ENCODE assay signal across 10 cellular contexts in genomic region chr11:2267871-2268825, GRCh38. TPM values are rescaled to one million over a fixed set of nuclear protein-coding genes. Genes with fewer than 3 reads are reported as not detected.
A peak's percentile ranks its signal among the peaks of the same experiment; 100 is the strongest.
DNase-seq lines count a peak whose midpoint lies in the region; ATAC-seq and TF ChIP-seq lines count a peak whose summit lies in the region.
"Had no signal": no experiment of that assay in that cellular context is flagged by ENCODE, and none has a peak within 500 bp of the region (broad histone marks: within the 10 kb centered on the region; RNA-seq: fewer than 3 reads in every experiment).

No MANE protein-coding gene starts in this region.

- H3K9me3 ChIP-seq in CD4-positive, alpha-beta memory T cell (ENCODE audit: control insufficient read depth in 1 of 2, low read length in 2 of 2): no peaks in the 10 kb centered on the region
- H3K9me3 ChIP-seq in OCI-LY7 (ENCODE audit: low read length): no peaks in the 10 kb centered on the region
- H3K9me3 ChIP-seq in esophagus muscularis mucosa: no peaks in the 10 kb centered on the region
- no peaks in the 10 kb centered on the region for H3K9me3 ChIP-seq in neuronal stem cell (replicated peaks in 1 of 2; ENCODE audit: control insufficient read depth in 2 of 2, insufficient read depth in 1 of 2, low read depth in 1 of 2, low read length in 2 of 2)

- H3K4me3 Mint-ChIP-seq in CD4-positive, alpha-beta memory T cell: peak overlapping the region; percentile 32 to 67 (median 58)

- no peak overlapping the region for H3K27ac ChIP-seq in CD4-positive, alpha-beta memory T cell (ENCODE audit: low read depth, low read length)
- H3K27ac ChIP-seq in OCI-LY7 (ENCODE audit: low read depth, low read length, poor library complexity, severe bottlenecking) (no peak overlapping the region), esophagus muscularis mucosa (replicated peaks in 1 of 4) (no peak overlapping the region), neuronal stem cell (replicated peaks; ENCODE audit: low read length) (no peak overlapping the region), brain microvascular endothelial cell (no peak overlapping the region)

- peak overlapping the region in 1 of 2 donors; percentile 38 for H3K4me3 ChIP-seq in CD4-positive, alpha-beta memory T cell (ENCODE audit: low read length in 2 of 2)
- H3K4me3 ChIP-seq in OCI-LY7 (ENCODE audit: low read depth, low read length, poor library complexity, severe bottlenecking) (peak overlapping the region; percentile 40), esophagus muscularis mucosa (peak overlapping the region; percentile 51 to 62 (median 54)), neuronal stem cell (ENCODE audit: low read length in 2 of 2) (no peak overlapping the region), brain microvascular endothelial cell (ENCODE audit: low read depth, low read length) (no peak overlapping the region)

- no peaks in the 10 kb centered on the region for H3K9me2 ChIP-seq in OCI-LY7 (ENCODE audit: insufficient read depth, low read length)

- H3K4me1 Mint-ChIP-seq in CD4-positive, alpha-beta memory T cell: peaks cover 14 to 29% (median 21%) of the 10 kb centered on the region in 4 donors

- peak overlapping the region; percentile 50 for H3K14ac ChIP-seq in neuronal stem cell (ENCODE audit: low read length)

- no peak for TF ChIP-seq POLR2A in esophagus muscularis mucosa (IDR thresholded peaks at IDR 0.05; ENCODE audit: low read depth)

- peak overlapping the region; percentile 56 for H2BK120ac ChIP-seq in neuronal stem cell (ENCODE audit: low read depth, low read length)

- H2BK5ac ChIP-seq in neuronal stem cell (ENCODE audit: low read length): peak overlapping the region; percentile 85

- H3K27ac Mint-ChIP-seq in CD4-positive, alpha-beta memory T cell: no peak overlapping the region

- peaks cover 11 to 20% of the 10 kb centered on the region in 2 donors for H3K27me3 Mint-ChIP-seq in CD4-positive, alpha-beta memory T cell

- in situ Hi-C loops in brain microvascular endothelial cell (cut with HindIII; ENCODE audit: low pct_ligation_motif_present, low sequenced_read_pairs): no loop called here

- peaks cover 43% of the 10 kb centered on the region for H3K4me1 ChIP-seq in CD4-positive, alpha-beta memory T cell (ENCODE audit: insufficient read depth, low read length)
- H3K4me1 ChIP-seq in OCI-LY7 (ENCODE audit: insufficient read depth, low read length, poor library complexity, severe bottlenecking) (peaks cover 11% of the 10 kb centered on the region), esophagus muscularis mucosa (peaks cover 21 to 30% (median 28%) of the 10 kb centered on the region in 4 donors), neuronal stem cell (ENCODE audit: control insufficient read depth in 2 of 2, insufficient read depth in 1 of 2, low read depth in 1 of 2, low read length in 2 of 2) (peaks cover 0 to 7% of the 10 kb centered on the region in 2 donors)

- no peaks in the 10 kb centered on the region for H4K20me1 ChIP-seq in OCI-LY7 (ENCODE audit: insufficient read depth, low read length)

- no TSS peak for BruUV-seq in OCI-LY7 (replicated peaks; lab: Mats Ljungman, UMichigan)

- POLR2A ChIA-PET in CD4-positive, alpha-beta memory T cell (lab: Charles Lee; ENCODE audit: partially characterized antibody): interaction anchor here (0.8 kb wide), 1 partner anchor 34 kb away, joined by 4 read pairs; the partner anchor contains the start of genes C11orf21 and TSPAN32
- POLR2A ChIA-PET in OCI-LY7 (lab: Charles Lee): no interaction called here

- peaks cover 4% of the 10 kb centered on the region for H3K79me1 ChIP-seq in neuronal stem cell (ENCODE audit: low read depth, low read length)

- H3K36me3 ChIP-seq in CD4-positive, alpha-beta memory T cell (ENCODE audit: insufficient read depth, low read length): no peaks in the 10 kb centered on the region
- H3K36me3 ChIP-seq in OCI-LY7 (ENCODE audit: insufficient read depth, low read length): no peaks in the 10 kb centered on the region
- no peaks in the 10 kb centered on the region for H3K36me3 ChIP-seq in esophagus muscularis mucosa
- no peaks in the 10 kb centered on the region for H3K36me3 ChIP-seq in neuronal stem cell (replicated peaks in 1 of 2; ENCODE audit: control insufficient read depth in 2 of 2, insufficient read depth in 2 of 2, low read length in 2 of 2)
- no peaks in the 10 kb centered on the region for H3K36me3 ChIP-seq in brain microvascular endothelial cell (replicated peaks)

- H3K23ac ChIP-seq in neuronal stem cell (ENCODE audit: low read depth, low read length, poor library complexity): peak overlapping the region; percentile 77

- intact Hi-C loops in CD4-positive, alpha-beta memory T cell (cut with micrococcal nuclease): loop anchor here (10.0 kb wide), 1 partner anchor 53 kb away; no protein-coding TSS in a partner anchor
- intact Hi-C loops in OCI-LY7 (cut with micrococcal nuclease; ENCODE audit: unreplicated experiment) (no loop called here), esophagus muscularis mucosa (cut with DNase I) (no loop called here)

- 80% methylated on average over 13 of the region's 26 CpGs for WGBS in esophagus muscularis mucosa
- no CpG with 5 or more reads among the region's 26 CpGs for WGBS in neuronal stem cell (ENCODE audit: extremely low coverage in 2 of 2, insufficient read length in 2 of 2, insufficient replicate concordance in 1 of 2), 2 donors

- H2BK12ac ChIP-seq in neuronal stem cell (ENCODE audit: low read length): peak overlapping the region; percentile 63

- H3K4me2 ChIP-seq in OCI-LY7 (ENCODE audit: low read length): no peak overlapping the region; the same call in 1 of the 2 replicates
- H3K4me2 ChIP-seq in neuronal stem cell (ENCODE audit: insufficient read depth, low read length, poor library complexity, severe bottlenecking): peak overlapping the region; percentile 87

- peaks cover 11% of the 10 kb centered on the region for H3K27me3 ChIP-seq in CD4-positive, alpha-beta memory T cell (ENCODE audit: insufficient read depth, low read length)
- H3K27me3 ChIP-seq in esophagus muscularis mucosa (peaks cover 0 to 67% (median 35%) of the 10 kb centered on the region in 4 donors), neuronal stem cell (ENCODE audit: control insufficient read depth in 3 of 3, insufficient read depth in 3 of 3, low read depth in 1 of 3, low read length in 3 of 3) (peaks cover 43 to 92% (median 69%) of the 10 kb centered on the region in 3 experiments), brain microvascular endothelial cell (replicated peaks) (peaks cover 55% of the 10 kb centered on the region)

- no peak overlapping the region for H3K9ac ChIP-seq in neuronal stem cell (ENCODE audit: low read depth, low read length, poor library complexity)

- TF ChIP-seq CTCF in OCI-LY7 (conservative IDR thresholded peaks at IDR 0.05; ENCODE audit: low read length) (no peak), esophagus muscularis mucosa (IDR thresholded peaks at IDR 0.05) (no peak), brain microvascular endothelial cell (IDR thresholded peaks at IDR 0.05; ENCODE audit: low read depth, low read length, missing control alignments) (no peak)

- CTCF ChIA-PET in CD4-positive, alpha-beta memory T cell (lab: Charles Lee; ENCODE audit: partially characterized antibody): no interaction called here
- CTCF ChIA-PET in OCI-LY7 (lab: Charles Lee; ENCODE audit: unreplicated experiment): no interaction called here

- H3K18ac ChIP-seq in neuronal stem cell (ENCODE audit: low read length): peak overlapping the region; percentile 84

- no peak for TF ChIP-seq EP300 in esophagus muscularis mucosa (IDR thresholded peaks at IDR 0.05)

- H4K8ac ChIP-seq in neuronal stem cell (ENCODE audit: low read depth, low read length): no peak overlapping the region

- H2BK15ac ChIP-seq in neuronal stem cell (ENCODE audit: low read length): peak overlapping the region; percentile 45

- no peak overlapping the region for H2AFZ ChIP-seq in OCI-LY7 (ENCODE audit: low read length)
- H2AFZ ChIP-seq in neuronal stem cell (ENCODE audit: low read length): no peak overlapping the region

- no peaks in the 10 kb centered on the region for H3K9me3 Mint-ChIP-seq in CD4-positive, alpha-beta memory T cell

- H2AK5ac ChIP-seq in neuronal stem cell (ENCODE audit: low read depth, low read length): peak overlapping the region; percentile 96

- no peaks in the 10 kb centered on the region for H3K79me2 ChIP-seq in OCI-LY7 (ENCODE audit: insufficient read depth, low read depth, low read length)

- ATAC-seq in HG02938 (IDR thresholded peaks at IDR 0.05; ENCODE audit: unreplicated experiment): no peak

- no peak overlapping the region for H4K91ac ChIP-seq in neuronal stem cell (ENCODE audit: low read depth, low read length, poor library complexity)

- H3K4ac ChIP-seq in neuronal stem cell (ENCODE audit: low read length): no peak overlapping the region

- H3K36me3 Mint-ChIP-seq in CD4-positive, alpha-beta memory T cell: no peaks in the 10 kb centered on the region

- no peak for DNase-seq in CD4-positive, alpha-beta memory T cell
- no peak for DNase-seq in OCI-LY7 (ENCODE audit: low spot score)
- peak; percentile 60 for DNase-seq in esophagus muscularis mucosa (ENCODE audit: extremely low spot score)
- DNase-seq in neuronal stem cell (ENCODE audit: low spot score): no peak
- no peak for DNase-seq in NCI-H2081 (lab: John Stamatoyannopoulos, UW)
- DNase-seq in superior temporal gyrus (ENCODE audit: extremely low spot score): no peak
- no peak for DNase-seq in brain microvascular endothelial cell
- DNase-seq: IMR-90 had no signal

RNA-seq across cellular contexts. Expression of gene ASCL2, which starts 2.2 kb away (rescaled TPM):
- under 1 TPM in 1 of 2 experiments, not detected in 1; 0.29 TPM for total RNA-seq in CD4-positive, alpha-beta memory T cell
- polyA plus RNA-seq in CD4-positive, alpha-beta memory T cell: under 1 TPM in 1 of 2 donors, not detected in 1; 0.57 TPM
- not detected in 2 replicates for total RNA-seq in OCI-LY7 (2014; rRNA removed; shearing (Covaris generic))
- total RNA-seq in OCI-LY7 (2022) (not detected in 2 replicates), esophagus muscularis mucosa (under 1 TPM in 3 of 4 donors, not detected in 1; 0.32 to 0.83 (median 0.42) TPM)
- 0.07 TPM for polyA plus RNA-seq in neuronal stem cell (2013, experiment 1 of 2)
- polyA plus RNA-seq in neuronal stem cell (2013, experiment 2 of 2): 0.06 TPM
- total RNA-seq: glomerular endothelial cell, IMR-90 had no signal
- polyA plus RNA-seq: IMR-90 had no signal

RNA-seq across cellular contexts. Expression of gene C11orf21, which starts 33.6 kb away (rescaled TPM):
- 10 to 100 TPM; 64.5 to 65.6 TPM for total RNA-seq in CD4-positive, alpha-beta memory T cell
- 10 to 100 TPM in 1 of 2 donors, 1 to 10 TPM in 1; 9.4 to 10.8 TPM for polyA plus RNA-seq in CD4-positive, alpha-beta memory T cell
- total RNA-seq in OCI-LY7 (2014; rRNA removed; shearing (Covaris generic)): 0.47 TPM in 1 of 2 replicates, not detected in the other
- 1.9 and 2.5 TPM in 2 replicates for total RNA-seq in OCI-LY7 (2022)
- total RNA-seq in esophagus muscularis mucosa: 1 to 10 TPM in 1 of 4 donors, under 1 TPM in 2, not detected in 1; 0.29 to 1.2 (median 0.83) TPM
- not detected for polyA plus RNA-seq in neuronal stem cell (2013, experiment 1 of 2)
- polyA plus RNA-seq in neuronal stem cell (2013, experiment 2 of 2): not detected
- total RNA-seq: glomerular endothelial cell, IMR-90 had no signal
- polyA plus RNA-seq: IMR-90 had no signal

RNA-seq across cellular contexts. Expression of gene TSPAN32, which starts 33.7 kb away (rescaled TPM):
- 10 to 100 TPM; 41.5 to 50.2 TPM for total RNA-seq in CD4-positive, alpha-beta memory T cell
- polyA plus RNA-seq in CD4-positive, alpha-beta memory T cell: 10 to 100 TPM; 14.6 to 52.7 TPM
- 0.69 and 1.1 TPM in 2 replicates for total RNA-seq in OCI-LY7 (2014; rRNA removed; shearing (Covaris generic))
- 1.5 and 2.0 TPM in 2 replicates for total RNA-seq in OCI-LY7 (2022)
- 1 to 10 TPM in 2 of 4 donors, under 1 TPM in 1, not detected in 1; 0.52 to 3.5 (median 1.2) TPM for total RNA-seq in esophagus muscularis mucosa
- polyA plus RNA-seq in neuronal stem cell (2013, experiment 1 of 2): not detected
- 0.01 TPM for polyA plus RNA-seq in neuronal stem cell (2013, experiment 2 of 2)
- total RNA-seq: glomerular endothelial cell, IMR-90 had no signal

Comparison
In these comparisons a context has a peak if more than half of its experiments do, and no peak if none do; other contexts are left out.
1. H3K4me3 ChIP-seq: peak in OCI-LY7 (single experiment) and esophagus muscularis mucosa (4 of 4); none in neuronal stem cell (0 of 2) and brain microvascular endothelial cell (single experiment).
2. RNA of gene C11orf21, which starts 33.6 kb away (total RNA-seq): 64.5 to 65.6 TPM in CD4-positive, alpha-beta memory T cell; 0.47 to 2.5 TPM in OCI-LY7 and 0.29 to 1.2 TPM in esophagus muscularis mucosa; every median in the first group is over 10 times any median in the second.
3. RNA of gene TSPAN32, which starts 33.7 kb away (total RNA-seq): 41.5 to 50.2 TPM in CD4-positive, alpha-beta memory T cell; 0.69 to 2.0 TPM in OCI-LY7 and 0.52 to 3.5 TPM in esophagus muscularis mucosa; every median in the first group is over 4 times any median in the second.